In the genomic region with DNA sequence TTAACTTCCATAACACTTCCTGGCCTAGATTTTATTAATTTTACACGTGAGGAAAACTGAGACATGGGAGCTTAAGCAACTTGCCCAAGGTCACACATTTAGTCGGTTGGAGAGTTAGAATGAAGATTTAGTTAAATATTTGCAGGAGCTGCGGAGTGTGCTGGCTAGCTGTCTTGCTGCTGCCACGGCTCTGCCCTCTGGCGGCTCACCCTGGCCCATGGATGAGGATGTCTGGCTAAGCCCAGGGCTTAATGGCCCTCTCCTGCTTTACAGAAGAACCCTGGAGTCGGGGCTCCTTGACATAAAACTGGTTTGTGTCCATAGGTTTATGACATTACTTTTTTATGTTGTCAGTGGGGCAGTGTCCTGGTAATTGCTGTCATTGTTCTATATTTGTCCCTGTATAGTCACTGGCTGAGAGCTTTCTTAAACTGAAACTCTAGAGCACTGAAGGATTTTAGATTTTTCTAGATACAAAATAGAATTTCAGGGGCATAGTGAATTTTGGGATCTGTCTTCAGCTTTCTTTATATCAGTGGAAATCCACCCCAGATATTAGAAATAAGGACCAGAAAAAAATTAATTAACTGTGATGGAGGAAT, we compare ENCODE assay signal across 9 cellular contexts.
DNase-seq lines count a peak whose midpoint lies in the region; ATAC-seq, FAIRE-seq and TF ChIP-seq lines count a peak whose summit lies in the region.
"Had no signal": no experiment of that assay in that cellular context is flagged by ENCODE, and none has a peak within 500 bp of the region (broad histone marks: within the 10 kb centered on the region; RNA-seq: fewer than 3 reads in every experiment).

No MANE protein-coding gene starts in this region.

- H3K4me1 ChIP-seq in BE2C (no peaks in the 10 kb centered on the region), K562 (replicated peaks in 1 of 2; ENCODE audit: control insufficient read depth in 2 of 2, insufficient read depth in 2 of 2, low read length in 2 of 2) (no peaks in the 10 kb centered on the region), uterus (no peaks in the 10 kb centered on the region), MM.1S (ENCODE audit: low read length) (no peaks in the 10 kb centered on the region)

- ATAC-seq in K562 (peak; percentile 90), GM18907 (IDR thresholded peaks at IDR 0.05; ENCODE audit: unreplicated experiment) (no peak)

- TF ChIP-seq CTCF in BE2C (IDR thresholded peaks at IDR 0.05; ENCODE audit: low read depth, low read length) (peak; percentile 70), K562 (IDR thresholded peaks at IDR 0.05 in 2 of 3, conservative IDR thresholded peaks at IDR 0.05 in 1 of 3; ENCODE audit: insufficient read depth in 2 of 3, low read depth in 1 of 3, low read length in 3 of 3) (peak; percentile 50 to 57 (median 56); a peak in 5 of 6 replicates), uterus (IDR thresholded peaks at IDR 0.05) (peak; percentile 50 to 75 (median 54)), MM.1S (IDR thresholded peaks at IDR 0.05; ENCODE audit: low read length) (no peak)

- H2AFZ ChIP-seq in K562 (ENCODE audit: low read depth, low read length) (no peak overlapping the region), MM.1S (ENCODE audit: low read length) (no peak overlapping the region)

- no peaks in the 10 kb centered on the region for H3F3A ChIP-seq in MM.1S (ENCODE audit: insufficient read depth, low read length)

- FAIRE-seq in K562 (lab: Jason Lieb, UNC): no peak

- WGBS in K562 (ENCODE audit: insufficient coverage, low coverage, missing lambda C conversion rate): 2% methylated on average over 6 of the region's 6 CpGs

- intact Hi-C loops in K562 (cut with micrococcal nuclease): loop anchor here (1.0 to 5.0 kb wide), 2 partner anchors 158 to 204 kb away; no protein-coding TSS in a partner anchor
- intact Hi-C loops in uterus (cut with DNase I; ENCODE audit: low total_unique reads): no loop called here

- H4K20me1 ChIP-seq in K562 (replicated peaks; ENCODE audit: control insufficient read depth, insufficient read depth, low read length): no peaks in the 10 kb centered on the region
- no peaks in the 10 kb centered on the region for H4K20me1 ChIP-seq in MM.1S (ENCODE audit: insufficient read depth, low read length)

- H3K9ac ChIP-seq in K562 (ENCODE audit: insufficient read depth in 1 of 2, low read depth in 2 of 2, low read length in 2 of 2) (no peak overlapping the region), MM.1S (ENCODE audit: low read length) (no peak overlapping the region)

- H3K9me1 ChIP-seq in K562 (ENCODE audit: control insufficient read depth, insufficient read depth, low read length): no peaks in the 10 kb centered on the region

- POLR2A ChIA-PET in K562 (lab: Yijun Ruan, JAX): interaction anchor here (0.8 to 1.5 kb wide), 2 partner anchors 12 to 471 kb away, joined by 3 read pairs; no protein-coding TSS in a partner anchor

- TF ChIP-seq POLR2A in K562 (conservative IDR thresholded peaks at IDR 0.05) (no peak), uterus (IDR thresholded peaks at IDR 0.05) (no peak)

- CTCF ChIA-PET in K562 (lab: Yijun Ruan, JAX; ENCODE audit: low intra/inter-chr PET ratio): interaction anchor here (1.8 kb wide), 1 partner anchor 201 kb away, joined by 6 read pairs; no protein-coding TSS in a partner anchor

- H3K9me2 ChIP-seq in MM.1S (replicated peaks; ENCODE audit: insufficient read depth, low read length): no peaks in the 10 kb centered on the region

- DNase-seq in BE2C (peak; percentile 70), LoVo (ENCODE audit: low spot score) (peak; percentile 57), K562 (ENCODE audit: extremely low read depth in 1 of 4, low spot score in 3 of 4) (peak; percentile 13 to 39 (median 26)), kidney tubule cell (ENCODE audit: low spot score) (peak; percentile 83), uterus (peak; percentile 47 to 55), GOT3 (lab: John Stamatoyannopoulos, UW) (no peak), MM.1S (no peak)
- DNase-seq: activated naive CD8-positive, alpha-beta T cell treated with anti-CD3 and anti-CD28 coated beads, Interleukin-2, amount 10 ng/mL, durations not matched to agents 7 days and 5 days had no signal

- no TSS peak for BruUV-seq in K562 (replicated peaks; lab: Mats Ljungman, UMichigan)

- H3K4me3 ChIP-seq in BE2C (ENCODE audit: low read depth, low read length) (no peak overlapping the region), K562 (no peak overlapping the region), uterus (no peak overlapping the region), MM.1S (ENCODE audit: low read length) (no peak overlapping the region)

- no peaks in the 10 kb centered on the region for H3K27me3 ChIP-seq in BE2C
- H3K27me3 ChIP-seq in K562 (ENCODE audit: control insufficient read depth in 2 of 2, insufficient read depth in 2 of 2, low read length in 2 of 2): peaks cover 0 to 4% of the 10 kb centered on the region in 2 experiments; a peak in 2 of 5 replicates
- H3K27me3 ChIP-seq in uterus: no peaks in the 10 kb centered on the region
- no peaks in the 10 kb centered on the region for H3K27me3 ChIP-seq in MM.1S (replicated peaks; ENCODE audit: insufficient read depth, low read length)

- no peak overlapping the region for H3K27ac ChIP-seq in K562 (ENCODE audit: extremely low read depth, low read depth, low read length)
- no peak overlapping the region for H3K27ac ChIP-seq in uterus
- H3K27ac ChIP-seq in MM.1S (ENCODE audit: low read length): no peak overlapping the region

- TF ChIP-seq EP300 in K562 (IDR thresholded peaks at IDR 0.05; ENCODE audit: low read length): no peak

- H3K79me2 ChIP-seq in K562 (ENCODE audit: control insufficient read depth, insufficient read depth, low read length) (no peaks in the 10 kb centered on the region), MM.1S (ENCODE audit: low read length) (no peaks in the 10 kb centered on the region)

- H3K36me3 ChIP-seq in BE2C (no peaks in the 10 kb centered on the region), K562 (ENCODE audit: control insufficient read depth, insufficient read depth, low read length) (no peaks in the 10 kb centered on the region), uterus (no peaks in the 10 kb centered on the region), MM.1S (replicated peaks; ENCODE audit: insufficient read depth, low read length) (no peaks in the 10 kb centered on the region)

- H3K9me3 ChIP-seq in BE2C: no peaks in the 10 kb centered on the region
- H3K9me3 ChIP-seq in K562 (replicated peaks; ENCODE audit: control insufficient read depth, insufficient read depth, low read depth, low read length): no peaks in the 10 kb centered on the region
- no peaks in the 10 kb centered on the region for H3K9me3 ChIP-seq in uterus
- H3K9me3 ChIP-seq in MM.1S (replicated peaks; ENCODE audit: insufficient read depth, low read length): no peaks in the 10 kb centered on the region

- H3K4me2 ChIP-seq in K562 (ENCODE audit: insufficient read depth, low read length) (no peak overlapping the region), MM.1S (ENCODE audit: low read depth, low read length) (no peak overlapping the region)

- in situ Hi-C loops in K562 (cut with MboI): no loop called here

- peak; percentile 63 to 66 for TF ChIP-seq RAD21 in K562 (CRISPR knock-in tag; conservative IDR thresholded peaks at IDR 0.05 in 1 of 2, IDR thresholded peaks at IDR 0.05 in 1 of 2)

TF ChIP-seq in K562, 482 proteins besides CTCF, POLR2A, EP300 and RAD21:
- TF ChIP-seq DEAF1 (CRISPR knock-in tag; IDR thresholded peaks at IDR 0.05): no peak
- TF ChIP-seq, protein P1, sequence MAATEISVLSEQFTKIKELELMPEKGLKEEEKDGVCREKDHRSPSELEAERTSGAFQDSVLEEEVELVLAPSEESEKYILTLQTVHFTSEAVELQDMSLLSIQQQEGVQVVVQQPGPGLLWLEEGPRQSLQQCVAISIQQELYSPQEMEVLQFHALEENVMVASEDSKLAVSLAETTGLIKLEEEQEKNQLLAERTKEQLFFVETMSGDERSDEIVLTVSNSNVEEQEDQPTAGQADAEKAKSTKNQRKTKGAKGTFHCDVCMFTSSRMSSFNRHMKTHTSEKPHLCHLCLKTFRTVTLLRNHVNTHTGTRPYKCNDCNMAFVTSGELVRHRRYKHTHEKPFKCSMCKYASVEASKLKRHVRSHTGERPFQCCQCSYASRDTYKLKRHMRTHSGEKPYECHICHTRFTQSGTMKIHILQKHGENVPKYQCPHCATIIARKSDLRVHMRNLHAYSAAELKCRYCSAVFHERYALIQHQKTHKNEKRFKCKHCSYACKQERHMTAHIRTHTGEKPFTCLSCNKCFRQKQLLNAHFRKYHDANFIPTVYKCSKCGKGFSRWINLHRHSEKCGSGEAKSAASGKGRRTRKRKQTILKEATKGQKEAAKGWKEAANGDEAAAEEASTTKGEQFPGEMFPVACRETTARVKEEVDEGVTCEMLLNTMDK (IDR thresholded peaks at IDR 0.05; ENCODE audit: borderline replicate concordance, insufficient read depth, low read depth, low read length, poor library complexity, severe bottlenecking): peak; percentile 55
- TF ChIP-seq SMC3 (conservative IDR thresholded peaks at IDR 0.05; ENCODE audit: insufficient read depth, low read depth, low read length): peak; percentile 44

Comparison
In these comparisons a context has a peak if more than half of its experiments do, and no peak if none do; other contexts are left out.
1. DNase-seq: peak in BE2C (single experiment), LoVo (single experiment), K562 (4 of 4), kidney tubule cell (single experiment) and uterus (2 of 2); none in GOT3 (single experiment) and MM.1S (single experiment).